In the genomic region with DNA sequence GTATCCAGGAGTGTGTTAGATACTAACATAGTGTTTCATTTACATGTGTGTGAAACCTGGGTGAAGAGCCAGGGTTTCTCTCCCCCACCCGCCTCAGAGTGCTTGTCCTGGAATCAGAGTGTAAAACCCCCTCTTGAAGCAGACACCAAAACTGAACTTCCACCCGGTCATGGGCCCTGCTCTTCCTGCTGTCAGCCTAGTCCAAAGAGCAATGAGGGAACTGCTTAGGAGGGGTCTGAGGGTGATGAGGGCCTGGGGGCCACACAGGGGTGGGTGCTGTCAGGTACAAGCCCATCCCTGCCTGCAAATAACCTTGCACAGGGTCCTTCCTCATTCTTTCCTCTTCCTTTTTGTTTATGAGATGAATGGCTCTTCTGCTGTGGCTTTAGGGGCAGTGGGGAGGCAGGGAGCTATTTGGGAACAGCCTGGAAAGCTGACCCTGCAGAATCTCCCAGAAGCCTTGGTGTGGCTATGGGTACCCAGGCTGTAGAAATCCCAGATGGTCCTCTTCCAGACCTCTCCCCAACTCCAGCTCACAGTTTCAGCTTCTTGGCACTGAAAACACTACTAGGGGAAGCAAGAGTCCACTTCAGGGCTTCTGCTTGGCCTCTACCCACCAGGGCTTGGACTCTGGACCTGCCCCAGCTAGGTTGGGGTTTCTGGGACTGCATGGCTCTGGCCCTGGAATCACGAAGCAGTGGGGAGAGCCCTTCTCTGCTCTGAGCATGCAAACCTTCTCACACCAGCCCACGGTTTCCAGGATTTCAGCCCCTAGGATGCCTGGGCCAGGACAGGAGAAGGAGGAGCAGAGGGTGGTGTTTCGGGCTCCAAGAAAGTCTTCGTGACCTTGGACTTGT, we compare ENCODE assay signal across 2 cellular contexts.
TF ChIP-seq lines count a peak whose summit lies in the region.

No MANE protein-coding gene starts in this region.

TF ChIP-seq in HepG2, 621 proteins besides CTCF, POLR2A, EP300 and RAD21 (continues in another document):
- TF ChIP-seq ZNF329 (CRISPR knock-in tag; IDR thresholded peaks at IDR 0.05; ENCODE audit: low read depth) (no peak), ZNF660 (CRISPR knock-in tag; IDR thresholded peaks at IDR 0.05; ENCODE audit: borderline replicate concordance, low read depth) (no peak), LCORL (IDR thresholded peaks at IDR 0.05) (no peak), LCORL (CRISPR knock-in tag; IDR thresholded peaks at IDR 0.05) (peak; percentile 49; the same call in 1 of the 2 replicates), ZNF12 (CRISPR knock-in tag; IDR thresholded peaks at IDR 0.05) (no peak), MEIS1 (CRISPR knock-in tag; IDR thresholded peaks at IDR 0.05; ENCODE audit: borderline replicate concordance) (no peak), ZNF432 (CRISPR knock-in tag; IDR thresholded peaks at IDR 0.05; ENCODE audit: borderline replicate concordance) (no peak), ZFP1 (CRISPR knock-in tag; IDR thresholded peaks at IDR 0.05) (no peak), ZSCAN5A (CRISPR knock-in tag; IDR thresholded peaks at IDR 0.05; ENCODE audit: borderline replicate concordance) (no peak), RBFOX2 (IDR thresholded peaks at IDR 0.05; ENCODE audit: low read depth, low read length) (no peak), TBL1XR1 (IDR thresholded peaks at IDR 0.05; ENCODE audit: borderline replicate concordance, low read length, partially characterized antibody) (no peak), ZSCAN9 (CRISPR knock-in tag; IDR thresholded peaks at IDR 0.05; ENCODE audit: borderline replicate concordance) (no peak), REPIN1 (CRISPR knock-in tag; IDR thresholded peaks at IDR 0.05; ENCODE audit: borderline replicate concordance, low read depth) (0 out of 2 replicates have a peak, but pooled peaks have one; percentile 29), ZNF263 (CRISPR knock-in tag; IDR thresholded peaks at IDR 0.05) (no peak), CAMTA2 (CRISPR knock-in tag; IDR thresholded peaks at IDR 0.05; ENCODE audit: borderline replicate concordance) (no peak), JUND (CRISPR knock-in tag; IDR thresholded peaks at IDR 0.05) (no peak), PHF21A (CRISPR knock-in tag; IDR thresholded peaks at IDR 0.05) (peak; percentile 35; the same call in 1 of the 2 replicates), HNF4G (IDR thresholded peaks at IDR 0.05; ENCODE audit: borderline replicate concordance, low read depth, low read length) (peak; percentile 25; the same call in 1 of the 2 replicates), HNF4G (CRISPR knock-in tag; IDR thresholded peaks at IDR 0.05; ENCODE audit: borderline replicate concordance, low read depth) (no peak)
- TF ChIP-seq, protein P1, sequence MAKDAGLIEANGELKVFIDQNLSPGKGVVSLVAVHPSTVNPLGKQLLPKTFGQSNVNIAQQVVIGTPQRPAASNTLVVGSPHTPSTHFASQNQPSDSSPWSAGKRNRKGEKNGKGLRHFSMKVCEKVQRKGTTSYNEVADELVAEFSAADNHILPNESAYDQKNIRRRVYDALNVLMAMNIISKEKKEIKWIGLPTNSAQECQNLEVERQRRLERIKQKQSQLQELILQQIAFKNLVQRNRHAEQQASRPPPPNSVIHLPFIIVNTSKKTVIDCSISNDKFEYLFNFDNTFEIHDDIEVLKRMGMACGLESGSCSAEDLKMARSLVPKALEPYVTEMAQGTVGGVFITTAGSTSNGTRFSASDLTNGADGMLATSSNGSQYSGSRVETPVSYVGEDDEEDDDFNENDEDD (CRISPR knock-in tag; IDR thresholded peaks at IDR 0.05; ENCODE audit: borderline replicate concordance): no peak
- TF ChIP-seq, protein P2, sequence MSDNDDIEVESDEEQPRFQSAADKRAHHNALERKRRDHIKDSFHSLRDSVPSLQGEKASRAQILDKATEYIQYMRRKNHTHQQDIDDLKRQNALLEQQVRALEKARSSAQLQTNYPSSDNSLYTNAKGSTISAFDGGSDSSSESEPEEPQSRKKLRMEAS (IDR thresholded peaks at IDR 0.05): peak; percentile 52; the same call in 1 of the 2 replicates
- TF ChIP-seq, protein P3, sequence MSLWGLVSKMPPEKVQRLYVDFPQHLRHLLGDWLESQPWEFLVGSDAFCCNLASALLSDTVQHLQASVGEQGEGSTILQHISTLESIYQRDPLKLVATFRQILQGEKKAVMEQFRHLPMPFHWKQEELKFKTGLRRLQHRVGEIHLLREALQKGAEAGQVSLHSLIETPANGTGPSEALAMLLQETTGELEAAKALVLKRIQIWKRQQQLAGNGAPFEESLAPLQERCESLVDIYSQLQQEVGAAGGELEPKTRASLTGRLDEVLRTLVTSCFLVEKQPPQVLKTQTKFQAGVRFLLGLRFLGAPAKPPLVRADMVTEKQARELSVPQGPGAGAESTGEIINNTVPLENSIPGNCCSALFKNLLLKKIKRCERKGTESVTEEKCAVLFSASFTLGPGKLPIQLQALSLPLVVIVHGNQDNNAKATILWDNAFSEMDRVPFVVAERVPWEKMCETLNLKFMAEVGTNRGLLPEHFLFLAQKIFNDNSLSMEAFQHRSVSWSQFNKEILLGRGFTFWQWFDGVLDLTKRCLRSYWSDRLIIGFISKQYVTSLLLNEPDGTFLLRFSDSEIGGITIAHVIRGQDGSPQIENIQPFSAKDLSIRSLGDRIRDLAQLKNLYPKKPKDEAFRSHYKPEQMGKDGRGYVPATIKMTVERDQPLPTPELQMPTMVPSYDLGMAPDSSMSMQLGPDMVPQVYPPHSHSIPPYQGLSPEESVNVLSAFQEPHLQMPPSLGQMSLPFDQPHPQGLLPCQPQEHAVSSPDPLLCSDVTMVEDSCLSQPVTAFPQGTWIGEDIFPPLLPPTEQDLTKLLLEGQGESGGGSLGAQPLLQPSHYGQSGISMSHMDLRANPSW (CRISPR knock-in tag; IDR thresholded peaks at IDR 0.05; ENCODE audit: borderline replicate concordance): no peak
- TF ChIP-seq, protein P4, sequence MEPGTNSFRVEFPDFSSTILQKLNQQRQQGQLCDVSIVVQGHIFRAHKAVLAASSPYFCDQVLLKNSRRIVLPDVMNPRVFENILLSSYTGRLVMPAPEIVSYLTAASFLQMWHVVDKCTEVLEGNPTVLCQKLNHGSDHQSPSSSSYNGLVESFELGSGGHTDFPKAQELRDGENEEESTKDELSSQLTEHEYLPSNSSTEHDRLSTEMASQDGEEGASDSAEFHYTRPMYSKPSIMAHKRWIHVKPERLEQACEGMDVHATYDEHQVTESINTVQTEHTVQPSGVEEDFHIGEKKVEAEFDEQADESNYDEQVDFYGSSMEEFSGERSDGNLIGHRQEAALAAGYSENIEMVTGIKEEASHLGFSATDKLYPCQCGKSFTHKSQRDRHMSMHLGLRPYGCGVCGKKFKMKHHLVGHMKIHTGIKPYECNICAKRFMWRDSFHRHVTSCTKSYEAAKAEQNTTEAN (CRISPR knock-in tag; conservative IDR thresholded peaks at IDR 0.05): no peak

TF ChIP-seq in WTC11, 78 proteins besides CTCF, POLR2A, EP300 and RAD21:
- no peak for TF ChIP-seq CDX4 (CRISPR knock-in tag; IDR thresholded peaks at IDR 0.05; ENCODE audit: borderline replicate concordance)
- no peak for TF ChIP-seq USF2 (CRISPR knock-in tag; IDR thresholded peaks at IDR 0.05)
- no peak for TF ChIP-seq FOXP1 (CRISPR knock-in tag; IDR thresholded peaks at IDR 0.05; ENCODE audit: borderline replicate concordance)
- TF ChIP-seq TEAD1 (CRISPR knock-in tag; IDR thresholded peaks at IDR 0.05): no peak
- TF ChIP-seq, protein P5, sequence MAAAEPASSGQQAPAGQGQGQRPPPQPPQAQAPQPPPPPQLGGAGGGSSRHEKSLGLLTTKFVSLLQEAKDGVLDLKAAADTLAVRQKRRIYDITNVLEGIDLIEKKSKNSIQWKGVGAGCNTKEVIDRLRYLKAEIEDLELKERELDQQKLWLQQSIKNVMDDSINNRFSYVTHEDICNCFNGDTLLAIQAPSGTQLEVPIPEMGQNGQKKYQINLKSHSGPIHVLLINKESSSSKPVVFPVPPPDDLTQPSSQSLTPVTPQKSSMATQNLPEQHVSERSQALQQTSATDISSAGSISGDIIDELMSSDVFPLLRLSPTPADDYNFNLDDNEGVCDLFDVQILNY (CRISPR knock-in tag; IDR thresholded peaks at IDR 0.05): no peak
- no peak for TF ChIP-seq ZNF532 (CRISPR knock-in tag; IDR thresholded peaks at IDR 0.05; ENCODE audit: borderline replicate concordance)
- TF ChIP-seq ZNF232 (CRISPR knock-in tag; IDR thresholded peaks at IDR 0.05): no peak
TF ChIP-seq in WTC11: peak in this region for 0.
